ENCODE assay signal across 11 cellular contexts in the genomic region with DNA sequence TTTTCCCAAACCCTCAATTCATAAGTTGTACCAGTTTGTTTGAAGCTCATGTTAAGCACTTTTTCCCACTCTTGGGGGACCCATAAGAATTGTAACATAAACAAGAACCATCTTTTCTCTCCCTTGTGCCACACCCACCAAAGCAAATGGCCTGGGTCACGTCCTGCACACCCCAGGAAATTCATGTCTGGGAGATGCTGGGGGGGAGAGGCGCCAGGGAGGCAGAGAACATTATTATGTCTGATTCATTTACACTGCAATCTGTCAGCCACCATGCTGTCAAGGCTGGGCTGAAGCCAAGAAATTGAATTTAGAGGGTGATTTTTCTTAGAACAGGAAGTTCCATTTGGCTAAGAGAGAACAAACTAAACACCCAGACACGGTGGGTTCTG. TPM values are rescaled to one million over a fixed set of nuclear protein-coding genes. Genes with fewer than 3 reads are reported as not detected.
DNase-seq lines count a peak whose midpoint lies in the region; ATAC-seq and TF ChIP-seq lines count a peak whose summit lies in the region.
"Had no signal": no experiment of that assay in that cellular context is flagged by ENCODE, and none has a peak within 500 bp of the region (broad histone marks: within the 10 kb centered on the region; RNA-seq: fewer than 3 reads in every experiment).

No MANE protein-coding gene starts in this region.

- peak overlapping the region; percentile 17 for H3K27ac Mint-ChIP-seq in type B pancreatic cell

- H3K36me3 Mint-ChIP-seq in type B pancreatic cell = peaks cover 51% of the 10 kb centered on the region

- DNase-seq in NOMO-1 (lab: John Stamatoyannopoulos, UW; ENCODE audit: unreplicated experiment in 2 of 2) (peak; percentile 20 to 39), NOMO-1 treated with dmso at 0.1 percent for 144 hours (lab: John Stamatoyannopoulos, UW; ENCODE audit: unreplicated experiment) (no peak), astrocyte of the hippocampus (ENCODE audit: low read depth, low spot score) (peak; percentile 69), left lobe of liver (ENCODE audit: low spot score) (no peak), type B pancreatic cell (ENCODE audit: extremely low spot score, unreplicated experiment) (no peak)
- DNase-seq: central memory CD4-positive, alpha-beta T cell; stimulated activated CD4-positive, alpha-beta T cell treated with anti-CD3 and anti-CD28 coated beads, Interleukin-15, amount 100 ng/mL, for 24 hours had no signal

- H3K27me3 Mint-ChIP-seq in type B pancreatic cell = no peaks in the 10 kb centered on the region

- peaks cover 29% of the 10 kb centered on the region for H3K4me1 Mint-ChIP-seq in type B pancreatic cell (ENCODE audit: unreplicated experiment)

- H3K9me3 Mint-ChIP-seq in type B pancreatic cell = no peaks in the 10 kb centered on the region

- peak overlapping the region; percentile 8 for H3K4me3 Mint-ChIP-seq in type B pancreatic cell

- no peak for TF ChIP-seq CTCF in type B pancreatic cell (conservative IDR thresholded peaks at IDR 0.05)

- ATAC-seq in left lobe of liver = peak; percentile 14
- ATAC-seq in HG03280 (IDR thresholded peaks at IDR 0.05; ENCODE audit: unreplicated experiment) = no peak
- ATAC-seq in GM18519 (IDR thresholded peaks at IDR 0.05; ENCODE audit: low FRiP score, unreplicated experiment) = no peak
- ATAC-seq in GM21619 (IDR thresholded peaks at IDR 0.05; ENCODE audit: unreplicated experiment) = no peak
- ATAC-seq: HCT116 had no signal

RNA-seq across cellular contexts. Expression of gene IPO9, which starts 37.2 kb away (rescaled TPM):
- total RNA-seq in left lobe of liver (21.3 TPM), type B pancreatic cell (ENCODE audit: low replicate concordance) (60.8 and 92.4 TPM in 2 replicates)

Comparison
In these comparisons a context has a peak if more than half of its experiments do, and no peak if none do; other contexts are left out.
1. DNase-seq: peak in NOMO-1 (2 of 2) and astrocyte of the hippocampus (single experiment); none in NOMO-1 treated with dmso at 0.1 percent for 144 hours (single experiment), left lobe of liver (single experiment) and type B pancreatic cell (single experiment).